8 cellular contexts compared by ENCODE assay signal in genomic region chr5:99060306-99061261, GRCh38.
DNase-seq lines count a peak whose midpoint lies in the region; ATAC-seq and TF ChIP-seq lines count a peak whose summit lies in the region.

No MANE protein-coding gene starts in this region.

- H3K36me3 Mint-ChIP-seq in chondrocyte (ENCODE audit: low read depth) = no peaks in the 10 kb centered on the region

- in situ Hi-C loops in ACHN (cut with HindIII; ENCODE audit: low pct_ligation_motif_present, low pct_unique_long_range_greater_than_20kb, low sequenced_read_pairs) = no loop called here

- peaks cover 17% of the 10 kb centered on the region for H3K4me1 Mint-ChIP-seq in chondrocyte (ENCODE audit: low read depth)

- no peaks in the 10 kb centered on the region for H3K9me3 Mint-ChIP-seq in chondrocyte (ENCODE audit: low read depth)

- TF ChIP-seq CTCF in chondrocyte (IDR thresholded peaks at IDR 0.05) = peak; percentile 100

- peak; percentile 62 for ATAC-seq in GM18511 (IDR thresholded peaks at IDR 0.05; ENCODE audit: unreplicated experiment)
- ATAC-seq in HG03066 (IDR thresholded peaks at IDR 0.05; ENCODE audit: low read depth, unreplicated experiment) = peak; percentile 65

- DNase-seq in ACHN = peak; percentile 67
- DNase-seq in NCI-H345 treated with DMSO at 0.1 percent for 48 hours (lab: John Stamatoyannopoulos, UW; ENCODE audit: unreplicated experiment) = peak; percentile 8
- DNase-seq in activated CD4-positive, alpha-beta T cell treated with anti-CD3 and anti-CD28 coated beads for 1 hour = peak; percentile 81
- DNase-seq in chondrocyte (ENCODE audit: low spot score) = no peak
- DNase-seq in left kidney (ENCODE audit: low read depth, low spot score) = peak; percentile 83
- DNase-seq in stimulated activated CD4-positive, alpha-beta T cell treated with anti-CD3 and anti-CD28 coated beads, Interleukin-4, amount 100 ng/mL, for 24 hours = peak; percentile 89

- H3K4me3 Mint-ChIP-seq in chondrocyte (ENCODE audit: unreplicated experiment) = no peak overlapping the region

- H3K27me3 Mint-ChIP-seq in chondrocyte (ENCODE audit: low read depth) = no peaks in the 10 kb centered on the region

- H3K27ac Mint-ChIP-seq in chondrocyte (ENCODE audit: unreplicated experiment) = no peak overlapping the region
